Comparison of ENCODE assay signal across 1 cellular context in the genomic region with DNA sequence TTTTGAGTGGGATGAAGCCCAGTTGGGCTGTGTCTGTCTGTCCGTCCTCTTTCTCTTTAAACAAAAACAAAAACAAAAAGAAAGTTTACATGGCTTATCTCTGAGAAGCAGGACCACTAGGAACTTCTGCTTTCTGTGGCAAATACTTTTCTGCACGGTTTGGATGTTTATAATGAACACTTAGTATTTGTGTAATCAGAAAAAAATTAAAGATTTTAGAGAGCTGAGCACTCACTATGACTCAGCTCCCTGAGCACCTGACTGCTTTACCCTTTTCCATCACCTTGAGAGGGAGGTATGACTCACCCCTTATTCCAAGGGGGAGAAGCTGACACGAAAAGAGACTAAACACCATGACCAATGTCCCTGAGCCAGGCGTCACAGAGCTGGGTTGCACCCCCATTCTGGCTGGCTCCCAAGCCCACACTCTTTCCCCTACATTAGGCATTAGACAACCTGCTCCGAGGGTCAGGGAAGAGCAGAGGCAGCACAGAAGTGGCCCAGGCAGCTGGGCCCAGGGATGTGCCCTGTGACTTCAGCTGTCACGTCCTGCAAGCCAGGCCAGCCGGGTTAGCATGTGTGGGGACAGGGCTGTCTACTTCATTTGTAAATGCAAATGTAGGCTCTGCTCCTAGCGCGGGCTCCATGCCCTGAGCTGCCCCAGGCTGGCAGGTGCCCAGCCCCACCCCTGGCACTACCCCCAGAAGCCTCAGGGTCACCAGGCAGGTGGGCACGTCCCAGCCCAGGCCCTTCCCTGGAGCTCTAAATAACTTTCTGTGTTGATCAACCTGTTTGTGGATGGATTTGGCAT.
TF ChIP-seq lines count a peak whose summit lies in the region.

No MANE protein-coding gene starts in this region.

TF ChIP-seq in SK-N-SH treated with all-trans-retinoic acid at 6 μM for 48 hours, 23 proteins besides CTCF, POLR2A, EP300 and RAD21 (continued from another document):
- TF ChIP-seq, protein P1, sequence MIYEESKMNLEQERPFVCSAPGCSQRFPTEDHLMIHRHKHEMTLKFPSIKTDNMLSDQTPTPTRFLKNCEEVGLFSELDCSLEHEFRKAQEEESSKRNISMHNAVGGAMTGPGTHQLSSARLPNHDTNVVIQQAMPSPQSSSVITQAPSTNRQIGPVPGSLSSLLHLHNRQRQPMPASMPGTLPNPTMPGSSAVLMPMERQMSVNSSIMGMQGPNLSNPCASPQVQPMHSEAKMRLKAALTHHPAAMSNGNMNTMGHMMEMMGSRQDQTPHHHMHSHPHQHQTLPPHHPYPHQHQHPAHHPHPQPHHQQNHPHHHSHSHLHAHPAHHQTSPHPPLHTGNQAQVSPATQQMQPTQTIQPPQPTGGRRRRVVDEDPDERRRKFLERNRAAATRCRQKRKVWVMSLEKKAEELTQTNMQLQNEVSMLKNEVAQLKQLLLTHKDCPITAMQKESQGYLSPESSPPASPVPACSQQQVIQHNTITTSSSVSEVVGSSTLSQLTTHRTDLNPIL (CRISPR knock-in tag; IDR thresholded peaks at IDR 0.05; ENCODE audit: low read depth): no peak
- TF ChIP-seq, protein P2, sequence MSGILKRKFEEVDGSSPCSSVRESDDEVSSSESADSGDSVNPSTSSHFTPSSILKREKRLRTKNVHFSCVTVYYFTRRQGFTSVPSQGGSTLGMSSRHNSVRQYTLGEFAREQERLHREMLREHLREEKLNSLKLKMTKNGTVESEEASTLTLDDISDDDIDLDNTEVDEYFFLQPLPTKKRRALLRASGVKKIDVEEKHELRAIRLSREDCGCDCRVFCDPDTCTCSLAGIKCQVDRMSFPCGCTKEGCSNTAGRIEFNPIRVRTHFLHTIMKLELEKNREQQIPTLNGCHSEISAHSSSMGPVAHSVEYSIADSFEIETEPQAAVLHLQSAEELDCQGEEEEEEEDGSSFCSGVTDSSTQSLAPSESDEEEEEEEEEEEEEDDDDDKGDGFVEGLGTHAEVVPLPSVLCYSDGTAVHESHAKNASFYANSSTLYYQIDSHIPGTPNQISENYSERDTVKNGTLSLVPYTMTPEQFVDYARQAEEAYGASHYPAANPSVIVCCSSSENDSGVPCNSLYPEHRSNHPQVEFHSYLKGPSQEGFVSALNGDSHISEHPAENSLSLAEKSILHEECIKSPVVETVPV (CRISPR knock-in tag; IDR thresholded peaks at IDR 0.05): no peak
- TF ChIP-seq SNAI2 (CRISPR knock-in tag; IDR thresholded peaks at IDR 0.05) (no peak), ZC3H10 (CRISPR knock-in tag; IDR thresholded peaks at IDR 0.05) (no peak), ZNF70 (CRISPR knock-in tag; IDR thresholded peaks at IDR 0.05) (no peak), ZFP30 (CRISPR knock-in tag; IDR thresholded peaks at IDR 0.05) (no peak), OSR1 (CRISPR knock-in tag; IDR thresholded peaks at IDR 0.05) (no peak)
- TF ChIP-seq, protein P3, sequence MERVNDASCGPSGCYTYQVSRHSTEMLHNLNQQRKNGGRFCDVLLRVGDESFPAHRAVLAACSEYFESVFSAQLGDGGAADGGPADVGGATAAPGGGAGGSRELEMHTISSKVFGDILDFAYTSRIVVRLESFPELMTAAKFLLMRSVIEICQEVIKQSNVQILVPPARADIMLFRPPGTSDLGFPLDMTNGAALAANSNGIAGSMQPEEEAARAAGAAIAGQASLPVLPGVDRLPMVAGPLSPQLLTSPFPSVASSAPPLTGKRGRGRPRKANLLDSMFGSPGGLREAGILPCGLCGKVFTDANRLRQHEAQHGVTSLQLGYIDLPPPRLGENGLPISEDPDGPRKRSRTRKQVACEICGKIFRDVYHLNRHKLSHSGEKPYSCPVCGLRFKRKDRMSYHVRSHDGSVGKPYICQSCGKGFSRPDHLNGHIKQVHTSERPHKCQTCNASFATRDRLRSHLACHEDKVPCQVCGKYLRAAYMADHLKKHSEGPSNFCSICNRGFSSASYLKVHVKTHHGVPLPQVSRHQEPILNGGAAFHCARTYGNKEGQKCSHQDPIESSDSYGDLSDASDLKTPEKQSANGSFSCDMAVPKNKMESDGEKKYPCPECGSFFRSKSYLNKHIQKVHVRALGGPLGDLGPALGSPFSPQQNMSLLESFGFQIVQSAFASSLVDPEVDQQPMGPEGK (CRISPR knock-in tag; IDR thresholded peaks at IDR 0.05; ENCODE audit: borderline replicate concordance): no peak
- TF ChIP-seq, protein P4, sequence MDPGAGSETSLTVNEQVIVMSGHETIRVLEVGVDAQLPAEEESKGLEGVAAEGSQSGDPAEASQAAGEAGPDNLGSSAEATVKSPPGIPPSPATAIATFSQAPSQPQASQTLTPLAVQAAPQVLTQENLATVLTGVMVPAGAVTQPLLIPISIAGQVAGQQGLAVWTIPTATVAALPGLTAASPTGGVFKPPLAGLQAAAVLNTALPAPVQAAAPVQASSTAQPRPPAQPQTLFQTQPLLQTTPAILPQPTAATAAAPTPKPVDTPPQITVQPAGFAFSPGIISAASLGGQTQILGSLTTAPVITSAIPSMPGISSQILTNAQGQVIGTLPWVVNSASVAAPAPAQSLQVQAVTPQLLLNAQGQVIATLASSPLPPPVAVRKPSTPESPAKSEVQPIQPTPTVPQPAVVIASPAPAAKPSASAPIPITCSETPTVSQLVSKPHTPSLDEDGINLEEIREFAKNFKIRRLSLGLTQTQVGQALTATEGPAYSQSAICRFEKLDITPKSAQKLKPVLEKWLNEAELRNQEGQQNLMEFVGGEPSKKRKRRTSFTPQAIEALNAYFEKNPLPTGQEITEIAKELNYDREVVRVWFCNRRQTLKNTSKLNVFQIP (CRISPR knock-in tag; IDR thresholded peaks at IDR 0.05; ENCODE audit: borderline replicate concordance, low read depth): no peak
